Comparison of ENCODE assay signal across 9 cellular contexts in the genomic region with DNA sequence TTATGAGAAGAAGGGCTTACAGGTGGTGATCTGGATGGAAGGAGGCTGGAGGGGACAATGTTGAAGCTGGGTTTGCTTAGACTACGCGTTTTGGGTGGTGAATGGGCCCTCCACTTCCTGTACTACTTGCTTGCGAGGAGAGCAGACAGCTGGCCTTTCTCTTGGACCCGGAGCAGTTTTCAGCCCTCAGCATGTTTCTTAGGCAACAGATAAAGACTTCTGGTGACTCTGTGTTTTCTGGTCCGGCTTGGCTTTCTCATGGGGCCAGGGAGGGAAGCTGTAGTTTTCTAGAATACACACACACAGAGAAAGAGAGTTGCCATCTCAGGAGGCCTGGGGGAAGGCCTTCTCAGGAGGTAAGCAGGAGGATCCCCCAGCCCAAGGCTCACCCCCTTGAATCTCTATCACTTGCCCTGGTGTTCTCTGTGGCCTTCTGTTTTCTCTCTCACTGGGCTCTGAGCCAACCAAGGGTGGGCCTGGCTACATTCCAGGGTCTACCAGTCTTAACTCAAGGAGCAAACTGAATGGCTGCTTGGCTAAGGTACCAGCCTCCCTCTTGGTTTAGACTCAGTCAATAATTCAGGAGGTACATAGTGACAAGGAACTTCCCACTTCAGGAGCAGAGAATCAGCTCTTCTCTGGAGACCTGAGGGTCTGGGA. TPM values are rescaled to one million over a fixed set of nuclear protein-coding genes. Genes with fewer than 3 reads are reported as not detected.
DNase-seq lines count a peak whose midpoint lies in the region; TF ChIP-seq lines count a peak whose summit lies in the region.
"Had no signal": no experiment of that assay in that cellular context is flagged by ENCODE, and none has a peak within 500 bp of the region (broad histone marks: within the 10 kb centered on the region; RNA-seq: fewer than 3 reads in every experiment).

No MANE protein-coding gene starts in this region.

- POLR2A ChIA-PET in OCI-LY7 (lab: Charles Lee), result interaction anchor here (0.9 to 1.2 kb wide), 3 partner anchors 11 to 48 kb away, joined by 3 to 6 read pairs (median 3); no protein-coding TSS in a partner anchor

- CTCF ChIA-PET in OCI-LY7 (lab: Charles Lee; ENCODE audit: unreplicated experiment), result interaction anchor here (0.6 kb wide), 1 partner anchor 43 kb away, joined by 3 read pairs; no protein-coding TSS in a partner anchor

- no TSS peak for BruUV-seq in OCI-LY7 (replicated peaks; lab: Mats Ljungman, UMichigan)

- peak overlapping the region; percentile 18 for H3K27ac ChIP-seq in OCI-LY7 (ENCODE audit: low read depth, low read length, poor library complexity, severe bottlenecking)
- H3K27ac ChIP-seq: KMS-11 had no signal

- DNase-seq in H4 (ENCODE audit: low spot score) (peak; percentile 27), OCI-LY7 (ENCODE audit: low spot score) (no peak), epidermal melanocyte (ENCODE audit: insufficient read length, low spot score) (peak; percentile 24), pons (ENCODE audit: low spot score) (peak; percentile 42), islet precursor cell (no peak), T-helper 9 cell (no peak), activated gamma-delta T cell treated with Interleukin-2 at 50 U/mL for 16 hours (no peak)
- no peak for DNase-seq in effector CD4-positive, alpha-beta T cell

- TF ChIP-seq CTCF in OCI-LY7 (conservative IDR thresholded peaks at IDR 0.05; ENCODE audit: low read length), result no peak

- no peaks in the 10 kb centered on the region for H4K20me1 ChIP-seq in OCI-LY7 (ENCODE audit: insufficient read depth, low read length)

- peaks cover 35% of the 10 kb centered on the region for H3K4me1 ChIP-seq in OCI-LY7 (ENCODE audit: insufficient read depth, low read length, poor library complexity, severe bottlenecking)

- intact Hi-C loops in OCI-LY7 (cut with micrococcal nuclease; ENCODE audit: unreplicated experiment), result no loop called here

- peak overlapping the region; percentile 53 for H3K4me2 ChIP-seq in OCI-LY7 (ENCODE audit: low read length)
- H3K4me2 ChIP-seq: KMS-11 had no signal

- peaks cover 13% of the 10 kb centered on the region; the same call in 1 of the 2 replicates for H3K36me3 ChIP-seq in OCI-LY7 (ENCODE audit: insufficient read depth, low read length)

- no peaks in the 10 kb centered on the region for H3K9me3 ChIP-seq in OCI-LY7 (ENCODE audit: low read length)

- H2AFZ ChIP-seq in OCI-LY7 (ENCODE audit: low read length), result no peak overlapping the region

- H3K9me2 ChIP-seq in OCI-LY7 (ENCODE audit: insufficient read depth, low read length), result no peaks in the 10 kb centered on the region

- H3K79me2 ChIP-seq in OCI-LY7 (ENCODE audit: insufficient read depth, low read depth, low read length), result peaks cover 5% of the 10 kb centered on the region; the same call in 1 of the 2 replicates

- H3K4me3 ChIP-seq in OCI-LY7 (ENCODE audit: low read depth, low read length, poor library complexity, severe bottlenecking), result peak overlapping the region; percentile 25

RNA-seq across cellular contexts. Expression of a gene that starts 2.4 kb away (rescaled TPM):
- total RNA-seq in H4 (2014; rRNA removed; shearing (Covaris generic)), result 21.6 and 25.3 TPM in 2 replicates
- total RNA-seq in OCI-LY7 (2014; rRNA removed; shearing (Covaris generic)), result 31.7 and 32.6 TPM in 2 replicates
- 34.4 and 36.7 TPM in 2 replicates for total RNA-seq in OCI-LY7 (2022)

RNA-seq across cellular contexts. Expression of a gene that starts 2.5 kb away (rescaled TPM):
- total RNA-seq in H4 (2014; rRNA removed; shearing (Covaris generic)), result 0.04 and 0.56 TPM in 2 replicates
- total RNA-seq in OCI-LY7 (2014; rRNA removed; shearing (Covaris generic)), result 0.13 and 0.26 TPM in 2 replicates
- total RNA-seq in OCI-LY7 (2022), result 0.17 and 0.36 TPM in 2 replicates

RNA-seq across cellular contexts. Expression of a gene that starts 21.1 kb away (rescaled TPM):
- total RNA-seq in H4 (2014; rRNA removed; shearing (Covaris generic)), result 27.5 and 34.3 TPM in 2 replicates
- total RNA-seq in OCI-LY7 (2014; rRNA removed; shearing (Covaris generic)), result 65.8 and 94.6 TPM in 2 replicates
- 227 and 243 TPM in 2 replicates for total RNA-seq in OCI-LY7 (2022)

RNA-seq across cellular contexts. Expression of a gene that starts 27.0 kb away (rescaled TPM):
- total RNA-seq in H4 (2014; rRNA removed; shearing (Covaris generic)), result 9.1 and 11.3 TPM in 2 replicates
- not detected in 2 replicates for total RNA-seq in OCI-LY7 (2014; rRNA removed; shearing (Covaris generic))
- total RNA-seq in OCI-LY7 (2022), result not detected in 2 replicates

RNA-seq across cellular contexts. Expression of a gene that starts 43.1 kb away (rescaled TPM):
- total RNA-seq in H4 (2014; rRNA removed; shearing (Covaris generic)), result 159 and 164 TPM in 2 replicates
- total RNA-seq in OCI-LY7 (2014; rRNA removed; shearing (Covaris generic)), result 66.0 and 93.9 TPM in 2 replicates
- 139 and 140 TPM in 2 replicates for total RNA-seq in OCI-LY7 (2022)

Comparison
In these comparisons a context has a peak if more than half of its experiments do, and no peak if none do; other contexts are left out.
1. DNase-seq: peak in H4 (single experiment), epidermal melanocyte (single experiment) and pons (single experiment); none in OCI-LY7 (single experiment), islet precursor cell (single experiment), effector CD4-positive, alpha-beta T cell (single experiment), T-helper 9 cell (single experiment) and activated gamma-delta T cell treated with Interleukin-2 at 50 U/mL for 16 hours (single experiment).